In genomic region chr20:63446174-63447024, GRCh38 we compare ENCODE assay signal across 1 cellular context.
TF ChIP-seq lines count a peak whose summit lies in the region.

No MANE protein-coding gene starts in this region.

TF ChIP-seq in H1, 55 proteins besides CTCF, POLR2A, EP300 and RAD21 (continued from another document):
- TF ChIP-seq SUZ12 (IDR thresholded peaks at IDR 0.05; ENCODE audit: low read length) (no peak), CHD1 (IDR thresholded peaks at IDR 0.05; ENCODE audit: low read depth, low read length) (no peak)
